8 cellular contexts compared by ENCODE assay signal in the genomic region with DNA sequence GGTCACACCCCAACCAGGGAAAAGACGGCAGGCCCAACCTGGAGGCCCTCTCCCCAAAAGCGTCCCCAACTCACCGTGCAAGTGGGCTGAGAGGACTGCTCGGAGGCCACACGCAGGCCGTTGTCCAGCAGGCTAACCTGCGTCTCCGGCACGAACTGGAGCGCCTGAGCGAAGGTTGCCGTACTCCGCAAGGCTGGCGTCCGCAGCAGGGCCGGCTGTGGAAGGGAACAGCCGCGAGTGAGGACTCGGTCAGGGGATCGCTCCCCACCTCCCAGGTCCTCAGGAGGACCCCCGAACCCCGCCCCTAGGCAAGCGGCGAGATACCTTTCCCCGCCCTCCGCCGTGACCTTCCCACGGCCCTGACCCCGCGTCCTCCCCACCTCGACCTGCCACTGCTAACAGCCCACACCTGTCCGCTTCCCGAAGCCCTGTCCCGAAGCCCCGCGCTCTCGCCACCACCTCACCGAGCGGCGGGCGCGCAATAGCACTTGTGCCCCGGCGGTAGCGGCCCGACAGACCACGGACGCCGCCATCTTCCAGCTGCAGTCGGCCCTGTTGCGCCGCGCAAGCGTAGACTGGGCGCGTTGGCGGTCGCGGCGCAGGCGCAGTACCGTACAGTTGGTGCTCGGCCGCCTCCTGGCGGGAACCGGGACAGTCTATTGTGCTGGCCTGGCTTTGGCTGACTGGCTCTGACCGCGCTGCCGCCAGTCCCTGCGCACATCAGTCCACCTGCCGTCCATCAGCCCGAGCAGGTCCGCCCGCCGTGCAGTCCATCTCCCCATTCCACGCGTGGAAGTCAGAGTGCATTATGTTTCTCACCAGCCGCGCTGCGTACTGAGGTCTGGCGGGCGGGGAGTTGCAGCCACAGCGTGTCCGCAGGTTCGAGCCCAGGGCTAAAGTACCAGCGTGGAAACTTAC. TPM values are rescaled to one million over a fixed set of nuclear protein-coding genes. Genes with fewer than 3 reads are reported as not detected.
DNase-seq lines count a peak whose midpoint lies in the region; ATAC-seq, FAIRE-seq and TF ChIP-seq lines count a peak whose summit lies in the region.

TSS of gene UQCRC1 (minus strand) at position 559 of the 918 bp plus-strand sequence. CDS start at position 533, 26 bp downstream.

- peaks cover 0 to 9% of the 10 kb centered on the region in 2 donors for H3K4me1 ChIP-seq in kidney (ENCODE audit: control insufficient read depth in 1 of 2, insufficient read depth in 1 of 2, low read depth in 1 of 2, low read length in 2 of 2)

- no peaks in the 10 kb centered on the region for H3K9me3 ChIP-seq in kidney (ENCODE audit: control insufficient read depth in 1 of 2, low read length in 2 of 2)

- intact Hi-C loops in kidney (cut with DNase I) = no loop called here

- H3K4me3 ChIP-seq in kidney (ENCODE audit: low read length in 2 of 2) = peak within 1 kb of the TSS; percentile 87 to 98

- FAIRE-seq in kidney (lab: Jason Lieb, UNC) = no peak

- peak; percentile 97 for ATAC-seq in GM19035 (IDR thresholded peaks at IDR 0.05; ENCODE audit: unreplicated experiment)
- ATAC-seq in HG03354 (IDR thresholded peaks at IDR 0.05; ENCODE audit: poor library complexity, severe bottlenecking, unreplicated experiment) = peak; percentile 96

- peak; percentile 95 for DNase-seq in Ammon's horn (ENCODE audit: low spot score)
- peak; percentile 84 for DNase-seq in NCI-H460 (ENCODE audit: extremely low read depth, low read depth)
- peak; percentile 88 for DNase-seq in activated CD4-positive, alpha-beta T cell treated with anti-CD3 and anti-CD28 coated beads for 1 hour
- peak; percentile 94 for DNase-seq in cerebellum (ENCODE audit: low spot score)
- DNase-seq in kidney = peak; percentile 97
- peak; percentile 94 for DNase-seq in stimulated activated CD4-positive, alpha-beta T cell treated with anti-CD3 and anti-CD28 coated beads, Interleukin-15, amount 100 ng/mL, for 24 hours

- H3K9ac ChIP-seq in kidney (ENCODE audit: low read length in 2 of 2) = peak within 1 kb of the TSS; percentile 81 to 91

- peak; percentile 86 for TF ChIP-seq CTCF in kidney (IDR thresholded peaks at IDR 0.05; ENCODE audit: borderline replicate concordance, extremely low read depth, insufficient read depth)

- H3K27ac ChIP-seq in kidney (ENCODE audit: low read depth in 2 of 2, low read length in 2 of 2) = peak within 1 kb of the TSS; percentile 97 to 98

- peaks cover 16 to 19% of the 10 kb centered on the region in 2 donors for H3K36me3 ChIP-seq in kidney (ENCODE audit: control insufficient read depth in 1 of 2, insufficient read depth in 2 of 2, low read length in 2 of 2)

RNA-seq across cellular contexts. Expression of gene UQCRC1, which starts in this region (rescaled TPM):
- total RNA-seq in NCI-H460 (2014; rRNA removed; shearing (Covaris generic)) = 193 and 196 TPM in 2 replicates
- polyA plus RNA-seq in NCI-H460 (2014; cell fraction: nucleus; rRNA removed) = 225 and 338 TPM in 2 replicates
- 122 TPM for total RNA-seq in cerebellum
- 207 TPM for total RNA-seq in kidney
- 584 TPM for polyA plus RNA-seq in kidney (ENCODE audit: insufficient read depth, low read depth, low replicate concordance)

Comparison
In these comparisons a context has a peak if more than half of its experiments do, and no peak if none do; other contexts are left out.
1. Peak in every context shown above with its lines: DNase-seq, ATAC-seq, H3K4me3 ChIP-seq and H3K27ac ChIP-seq.